In genomic region chr13:114126789-114127472, GRCh38 we compare ENCODE assay signal across 17 cellular contexts. TPM values are rescaled to one million over a fixed set of nuclear protein-coding genes. Genes with fewer than 3 reads are reported as not detected.
A peak's percentile ranks its signal among the peaks of the same experiment; 100 is the strongest.
DNase-seq lines count a peak whose midpoint lies in the region; ATAC-seq and TF ChIP-seq lines count a peak whose summit lies in the region.
"Had no signal": no experiment of that assay in that cellular context is flagged by ENCODE, and none has a peak within 500 bp of the region (broad histone marks: within the 10 kb centered on the region; RNA-seq: fewer than 3 reads in every experiment).

No MANE protein-coding gene starts in this region.

- no peaks in the 10 kb centered on the region for H3K27me3 Mint-ChIP-seq in activated CD4-positive, alpha-beta memory T cell treated with anti-CD3 and anti-CD28 coated beads for 36 hours

- peak overlapping the region; percentile 97 for H3K4me3 Mint-ChIP-seq in activated CD4-positive, alpha-beta memory T cell treated with anti-CD3 and anti-CD28 coated beads for 36 hours
- peak overlapping the region; percentile 99 for H3K4me3 Mint-ChIP-seq in stimulated activated effector memory CD8-positive, alpha-beta T cell treated with anti-CD3 and anti-CD28 coated beads, Interleukin-12 subunit alpha, Interleukin-12 subunit beta, amount 100 ng/mL, for 72 hours

- H3K36me3 Mint-ChIP-seq in activated CD4-positive, alpha-beta memory T cell treated with anti-CD3 and anti-CD28 coated beads for 36 hours: peaks cover 26% of the 10 kb centered on the region
- H3K36me3 Mint-ChIP-seq in stimulated activated effector memory CD8-positive, alpha-beta T cell treated with anti-CD3 and anti-CD28 coated beads, Interleukin-12 subunit alpha, Interleukin-12 subunit beta, amount 100 ng/mL, for 72 hours: peaks cover 52% of the 10 kb centered on the region

- H3K4me3 ChIP-seq in right atrium auricular region: no peak overlapping the region
- H3K4me3 ChIP-seq in gastroesophageal sphincter: no peak overlapping the region
- H3K4me3 ChIP-seq: MG63, prostate gland, stomach had no signal

- no peak for TF ChIP-seq CTCF in right atrium auricular region (IDR thresholded peaks at IDR 0.05)
- TF ChIP-seq CTCF in gastroesophageal sphincter (IDR thresholded peaks at IDR 0.05): no peak

- peaks cover 79% of the 10 kb centered on the region for H3K4me1 Mint-ChIP-seq in activated CD4-positive, alpha-beta memory T cell treated with anti-CD3 and anti-CD28 coated beads for 36 hours (ENCODE audit: low read depth)
- peaks cover 82% of the 10 kb centered on the region for H3K4me1 Mint-ChIP-seq in stimulated activated effector memory CD8-positive, alpha-beta T cell treated with anti-CD3 and anti-CD28 coated beads, Interleukin-12 subunit alpha, Interleukin-12 subunit beta, amount 100 ng/mL, for 72 hours

- peaks cover 10% of the 10 kb centered on the region for H3K9me3 Mint-ChIP-seq in activated CD4-positive, alpha-beta memory T cell treated with anti-CD3 and anti-CD28 coated beads for 36 hours
- no peaks in the 10 kb centered on the region for H3K9me3 Mint-ChIP-seq in stimulated activated effector memory CD8-positive, alpha-beta T cell treated with anti-CD3 and anti-CD28 coated beads, Interleukin-12 subunit alpha, Interleukin-12 subunit beta, amount 100 ng/mL, for 72 hours

- DNase-seq in Right ventricle myocardium superior: peak; percentile 30
- DNase-seq in right atrium auricular region (ENCODE audit: low spot score): no peak
- no peak for DNase-seq in activated CD4-positive, alpha-beta memory T cell treated with anti-CD3 and anti-CD28 coated beads for 36 hours
- DNase-seq in stimulated activated effector memory CD8-positive, alpha-beta T cell treated with anti-CD3 and anti-CD28 coated beads, Interleukin-12 subunit alpha, Interleukin-12 subunit beta, amount 100 ng/mL, for 72 hours (ENCODE audit: low spot score in 2 of 2): no peak
- DNase-seq in kidney tubule cell (ENCODE audit: low spot score): no peak
- DNase-seq in NCI-H187 treated with DMSO at 0.1 percent for 48 hours (lab: John Stamatoyannopoulos, UW): no peak
- no peak for DNase-seq in DMS153 (lab: John Stamatoyannopoulos, UW)
- DNase-seq: activated CD4-positive, CD25-positive, alpha-beta regulatory T cell treated with anti-CD3 and anti-CD28 coated beads, Interleukin-2, amount 50 U/mL, for 72 hours; activated gamma-delta T cell treated with Interleukin-2 at 50 U/mL for 16 hours; AML-193; mesendoderm; MG63; NCI-H2171; stomach had no signal

- POLR2A ChIA-PET in activated CD4-positive, alpha-beta memory T cell treated with anti-CD3 and anti-CD28 coated beads for 36 hours (lab: Charles Lee): interaction anchor here (0.9 to 1.5 kb wide), 4 partner anchors 9 to 78 kb away, joined by 3 to 4 read pairs (median 3); no protein-coding TSS in a partner anchor

- 79 to 86% methylated on average over 7 to 19 of the region's 21 CpGs for WGBS in gastroesophageal sphincter (ENCODE audit: low coverage in 1 of 2), 2 donors

- TF ChIP-seq EP300 in gastroesophageal sphincter (IDR thresholded peaks at IDR 0.05): no peak

- CTCF ChIA-PET in activated CD4-positive, alpha-beta memory T cell treated with anti-CD3 and anti-CD28 coated beads for 36 hours (lab: Charles Lee): interaction anchor here (1.0 to 1.3 kb wide), 3 partner anchors 19 to 60 kb away, joined by 3 to 4 read pairs (median 4); no protein-coding TSS in a partner anchor

- H3K27me3 ChIP-seq in right atrium auricular region: no peaks in the 10 kb centered on the region
- H3K27me3 ChIP-seq in gastroesophageal sphincter: no peaks in the 10 kb centered on the region
- H3K27me3 ChIP-seq: MG63 had no signal

- intact Hi-C loops in Right ventricle myocardium superior (cut with DNase I): no loop called here
- intact Hi-C loops in activated CD4-positive, alpha-beta memory T cell treated with anti-CD3 and anti-CD28 coated beads for 36 hours (cut with micrococcal nuclease): loop anchor here (10.0 kb wide), 1 partner anchor 312 kb away; no protein-coding TSS in a partner anchor

- H3K9me3 ChIP-seq in right atrium auricular region: no peaks in the 10 kb centered on the region
- no peaks in the 10 kb centered on the region for H3K9me3 ChIP-seq in gastroesophageal sphincter
- H3K9me3 ChIP-seq: MG63, prostate gland, stomach had no signal

- ATAC-seq in Right ventricle myocardium superior (ENCODE audit: poor library complexity) (no peak), gastroesophageal sphincter (no peak)
- ATAC-seq in stimulated activated effector memory CD8-positive, alpha-beta T cell treated with anti-CD3 and anti-CD28 coated beads, Interleukin-12 subunit alpha, Interleukin-12 subunit beta, amount 100 ng/mL, for 72 hours: no peak

- H3K36me3 ChIP-seq in right atrium auricular region (no peaks in the 10 kb centered on the region), gastroesophageal sphincter (no peaks in the 10 kb centered on the region)
- H3K36me3 ChIP-seq: prostate gland, stomach had no signal

- peak overlapping the region in 1 of 2 donors; percentile 88 for H3K27ac ChIP-seq in right atrium auricular region
- peak overlapping the region in 3 of 4 donors; percentile 82 to 89 (median 88) for H3K27ac ChIP-seq in gastroesophageal sphincter
- H3K27ac ChIP-seq: prostate gland had no signal

- no peak for TF ChIP-seq POLR2A in gastroesophageal sphincter (IDR thresholded peaks at IDR 0.05)

- peaks cover 0 to 69% of the 10 kb centered on the region in 2 donors for H3K4me1 ChIP-seq in right atrium auricular region
- peaks cover 0 to 85% (median 51%) of the 10 kb centered on the region in 3 donors for H3K4me1 ChIP-seq in gastroesophageal sphincter

- peak overlapping the region; percentile 93 for H3K27ac Mint-ChIP-seq in activated CD4-positive, alpha-beta memory T cell treated with anti-CD3 and anti-CD28 coated beads for 36 hours
- peak overlapping the region; percentile 93 for H3K27ac Mint-ChIP-seq in stimulated activated effector memory CD8-positive, alpha-beta T cell treated with anti-CD3 and anti-CD28 coated beads, Interleukin-12 subunit alpha, Interleukin-12 subunit beta, amount 100 ng/mL, for 72 hours

RNA-seq across cellular contexts. Expression of gene RASA3, which starts 5.5 kb away (rescaled TPM):
- total RNA-seq in Right ventricle myocardium superior: 11.2 TPM
- total RNA-seq in right atrium auricular region: 10 to 100 TPM; 10.2 to 13.2 TPM
- total RNA-seq in activated CD4-positive, alpha-beta memory T cell treated with anti-CD3 and anti-CD28 coated beads for 36 hours: 10 to 100 TPM; 45.9 to 49.3 TPM
- total RNA-seq in gastroesophageal sphincter: 10 to 100 TPM; 25.0 to 43.1 (median 30.2) TPM

RNA-seq across cellular contexts. Expression of gene CFAP97D2, which starts 52.1 kb away (rescaled TPM):
- total RNA-seq in Right ventricle myocardium superior: not detected
- not detected for total RNA-seq in right atrium auricular region
- total RNA-seq in activated CD4-positive, alpha-beta memory T cell treated with anti-CD3 and anti-CD28 coated beads for 36 hours: not detected
- not detected for total RNA-seq in gastroesophageal sphincter
- total RNA-seq: epithelial cell of proximal tubule, stomach had no signal
